Comparison of ENCODE assay signal across 8 cellular contexts in the genomic region with DNA sequence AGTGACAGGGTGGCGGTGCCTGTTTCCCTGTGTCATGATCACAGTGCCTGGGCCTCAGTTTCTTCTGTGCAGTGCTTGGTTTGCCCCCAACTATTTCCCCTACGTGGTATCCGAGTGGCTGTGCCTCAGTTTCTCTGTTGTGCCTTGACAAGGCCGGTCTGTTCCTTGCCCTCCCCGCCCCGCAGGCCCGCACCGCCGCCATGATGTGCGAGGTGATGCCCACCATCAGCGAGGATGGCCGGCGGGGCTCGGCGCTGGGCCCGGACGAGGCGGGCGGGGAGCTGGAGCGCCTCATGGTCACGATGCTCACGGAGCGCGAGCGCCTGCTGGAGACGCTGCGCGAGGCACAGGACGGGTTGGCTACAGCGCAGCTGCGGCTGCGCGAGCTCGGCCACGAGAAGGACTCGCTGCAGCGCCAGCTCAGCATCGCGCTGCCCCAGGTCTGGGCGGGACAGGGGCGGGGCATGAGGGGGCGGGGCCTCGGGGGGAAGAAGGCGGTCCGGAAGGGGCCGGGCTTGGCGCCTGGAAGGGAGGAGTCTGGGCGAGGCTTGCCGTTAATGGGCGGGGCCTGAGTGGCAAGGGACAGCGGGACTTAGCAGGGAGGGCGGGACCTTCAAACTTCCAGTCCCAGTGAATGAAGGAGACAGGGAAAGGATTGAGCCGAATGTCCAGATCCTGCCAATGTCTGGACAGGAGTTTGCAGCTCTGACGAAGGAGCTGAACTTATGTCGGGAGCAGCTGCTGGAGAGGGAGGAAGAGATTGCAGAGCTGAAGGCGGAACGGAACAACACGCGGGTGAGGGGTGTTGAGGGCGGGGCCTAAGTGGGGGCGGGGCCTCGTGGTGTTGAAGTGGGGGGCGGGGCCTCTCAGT. TPM values are rescaled to one million over a fixed set of nuclear protein-coding genes. Genes with fewer than 3 reads are reported as not detected.
A peak's percentile ranks its signal among the peaks of the same experiment; 100 is the strongest.
DNase-seq lines count a peak whose midpoint lies in the region; ATAC-seq, FAIRE-seq and TF ChIP-seq lines count a peak whose summit lies in the region.

No MANE protein-coding gene starts in this region.

- peak overlapping the region; percentile 61 for H3K27ac ChIP-seq in AG04450 (ENCODE audit: low read depth, low read length)

- H3K27me3 ChIP-seq in AG04450 (ENCODE audit: control insufficient read depth, insufficient read depth, low read length), result peaks cover 9% of the 10 kb centered on the region
- H3K27me3 ChIP-seq in bronchial epithelial cell (ENCODE audit: control insufficient read depth, insufficient read depth, low read length), result no peaks in the 10 kb centered on the region

- H3K9me3 ChIP-seq in AG04450 (ENCODE audit: control insufficient read depth, insufficient read depth, low read length), result peaks cover 4% of the 10 kb centered on the region; the same call in 1 of the 2 replicates

- peak; percentile 91 for DNase-seq in AG04450 (ENCODE audit: low read depth, low spot score)
- peak; percentile 94 for DNase-seq in NCI-H2227 (lab: John Stamatoyannopoulos, UW; ENCODE audit: unreplicated experiment)
- DNase-seq in bronchial epithelial cell (ENCODE audit: low read depth), result peak; percentile 85
- DNase-seq in iris pigment epithelial cell (ENCODE audit: low read depth), result peak; percentile 97
- peak; percentile 88 to 92 for DNase-seq in stimulated activated CD4-positive, alpha-beta T cell treated with anti-CD3 and anti-CD28 coated beads, Interleukin-12 subunit alpha, Interleukin-12 subunit beta, amount 100 ng/mL, for 24 hours (ENCODE audit: low read depth in 2 of 2)

- ATAC-seq in GM18907 (IDR thresholded peaks at IDR 0.05; ENCODE audit: unreplicated experiment) (peak; percentile 86), HG03135 (IDR thresholded peaks at IDR 0.05; ENCODE audit: unreplicated experiment) (peak; percentile 87)

- H3K4me3 ChIP-seq in AG04450 (ENCODE audit: low read depth, low read length), result peak overlapping the region; percentile 56
- peak overlapping the region; percentile 44 for H3K4me3 ChIP-seq in WI38 (ENCODE audit: low read depth, low read length)
- peak overlapping the region; percentile 29 for H3K4me3 ChIP-seq in bronchial epithelial cell (ENCODE audit: low read depth, low read length)

- CTCF ChIA-PET in AG04450 (lab: Charles Lee), result interaction anchor here (0.6 to 1.8 kb wide), 6 partner anchors 14 to 339 kb away, joined by 3 to 9 read pairs (median 4); a partner anchor contains a TSS

- no peaks in the 10 kb centered on the region for H3K36me3 ChIP-seq in bronchial epithelial cell (ENCODE audit: control insufficient read depth, insufficient read depth, low read length)

- no peak for TF ChIP-seq CTCF in AG04450 (IDR thresholded peaks at IDR 0.05; ENCODE audit: low read depth, low read length)
- TF ChIP-seq CTCF in WI38 (IDR thresholded peaks at IDR 0.05; ENCODE audit: low read depth, low read length), result no peak
- peak; percentile 26 for TF ChIP-seq CTCF in bronchial epithelial cell (IDR thresholded peaks at IDR 0.05; ENCODE audit: insufficient read depth, low read length, severe bottlenecking)

- no peak for FAIRE-seq in bronchial epithelial cell (lab: Jason Lieb, UNC)

- POLR2A ChIA-PET in AG04450 (lab: Yijun Ruan, JAX), result interaction anchor here (0.6 kb wide), 1 partner anchor 459 kb away, joined by 4 read pairs; no protein-coding TSS in a partner anchor

RNA-seq across cellular contexts. Expression of a gene that starts 8.6 kb away (rescaled TPM):
- 0.52 and 0.63 TPM in 2 replicates for polyA plus RNA-seq in AG04450 (2011; rRNA removed)
- polyA minus RNA-seq in AG04450 (2011; rRNA and poly(A)+ RNA removed), result 0.51 and 0.78 TPM in 2 replicates
- total RNA-seq in bronchial epithelial cell, result 1.3 and 2.2 TPM in 2 replicates

RNA-seq across cellular contexts. Expression of a gene that starts 9.0 kb away (rescaled TPM):
- polyA plus RNA-seq in AG04450 (2011; rRNA removed), result 0.36 and 0.50 TPM in 2 replicates
- polyA minus RNA-seq in AG04450 (2011; rRNA and poly(A)+ RNA removed), result not detected in 2 replicates
- total RNA-seq in bronchial epithelial cell, result 0.53 and 1.9 TPM in 2 replicates

RNA-seq across cellular contexts. Expression of a gene that starts 13.7 kb away (rescaled TPM):
- 4.2 and 4.9 TPM in 2 replicates for polyA plus RNA-seq in AG04450 (2011; rRNA removed)
- 1.8 and 2.0 TPM in 2 replicates for polyA minus RNA-seq in AG04450 (2011; rRNA and poly(A)+ RNA removed)
- 3.2 and 6.5 TPM in 2 replicates for total RNA-seq in bronchial epithelial cell

RNA-seq across cellular contexts. Expression of a gene that starts 27.3 kb away (rescaled TPM):
- 0.06 TPM in 1 of 2 replicates, not detected in the other for polyA plus RNA-seq in AG04450 (2011; rRNA removed)
- polyA minus RNA-seq in AG04450 (2011; rRNA and poly(A)+ RNA removed), result not detected in 2 replicates
- not detected in 2 replicates for total RNA-seq in bronchial epithelial cell

RNA-seq across cellular contexts. Expression of a gene that starts 29.7 kb away (rescaled TPM):
- polyA plus RNA-seq in AG04450 (2011; rRNA removed), result 4.3 and 6.3 TPM in 2 replicates
- 8.1 and 9.1 TPM in 2 replicates for polyA minus RNA-seq in AG04450 (2011; rRNA and poly(A)+ RNA removed)
- 11.1 and 18.6 TPM in 2 replicates for total RNA-seq in bronchial epithelial cell

Comparison
In these comparisons a context has a peak if more than half of its experiments do, and no peak if none do; other contexts are left out.
1. Peak in every context shown above with its lines: DNase-seq, ATAC-seq, H3K4me3 ChIP-seq and H3K27ac ChIP-seq.